In genomic region chr21:36917487-36918158, GRCh38 we compare ENCODE assay signal across 10 cellular contexts. TPM values are rescaled to one million over a fixed set of nuclear protein-coding genes. Genes with fewer than 3 reads are reported as not detected.
DNase-seq lines count a peak whose midpoint lies in the region; ATAC-seq, FAIRE-seq and TF ChIP-seq lines count a peak whose summit lies in the region.
"Had no signal": no experiment of that assay in that cellular context is flagged by ENCODE, and none has a peak within 500 bp of the region (broad histone marks: within the 10 kb centered on the region; RNA-seq: fewer than 3 reads in every experiment).

No MANE protein-coding gene starts in this region.

- DNase-seq in AG04449 (ENCODE audit: low read depth, low spot score) (no peak), HT-29 (ENCODE audit: low spot score) (peak; percentile 50), body of pancreas (peak; percentile 56 to 82 (median 66)), keratinocyte (ENCODE audit: low read depth, low spot score) (no peak), NCI-H748 treated with DMSO at 0.1 percent for 48 hours (lab: John Stamatoyannopoulos, UW) (no peak), germinal center (ENCODE audit: low spot score) (no peak), GM19240 (ENCODE audit: insufficient read length, low spot score) (no peak)

- H3K9me3 ChIP-seq in body of pancreas (no peaks in the 10 kb centered on the region), keratinocyte (ENCODE audit: control insufficient read depth, low read depth, low read length) (no peaks in the 10 kb centered on the region)

- no peak overlapping the region for H3K4me3 ChIP-seq in AG04449 (ENCODE audit: low read depth, low read length)
- H3K4me3 ChIP-seq in body of pancreas = no peak overlapping the region
- H3K4me3 ChIP-seq in keratinocyte (ENCODE audit: control insufficient read depth in 2 of 3, extremely low read depth in 1 of 3, insufficient read depth in 2 of 3, low read depth in 1 of 3, low read length in 3 of 3) = no peak overlapping the region
- H3K4me3 ChIP-seq: skin epidermis had no signal

- H2AFZ ChIP-seq in keratinocyte (ENCODE audit: control insufficient read depth, low read length) = peak overlapping the region; percentile 8

- no peaks in the 10 kb centered on the region for H4K20me1 ChIP-seq in keratinocyte (ENCODE audit: control insufficient read depth, extremely low read depth, insufficient read depth, low read length)

- peak overlapping the region; percentile 52 for H3K4me2 ChIP-seq in keratinocyte (ENCODE audit: control insufficient read depth, extremely low read depth, insufficient read depth, low read depth, low read length)

- POLR2A ChIA-PET in AG04449 (lab: Yijun Ruan, JAX) = no interaction called here

- TF ChIP-seq CTCF in AG04449 (IDR thresholded peaks at IDR 0.05; ENCODE audit: insufficient read depth, low read length, missing control alignments) (peak; percentile 82), body of pancreas (IDR thresholded peaks at IDR 0.05) (peak in 5 of 7 experiments; percentile 11 to 58 (median 50)), keratinocyte (optimal IDR thresholded peaks at IDR 0.05 in 1 of 3, IDR thresholded peaks at IDR 0.05 in 1 of 3, conservative IDR thresholded peaks at IDR 0.05 in 1 of 3; ENCODE audit: extremely low read depth in 1 of 3, insufficient read depth in 2 of 3, low read length in 3 of 3) (peak; percentile 68 to 86 (median 80))

- peak; percentile 76 for FAIRE-seq in keratinocyte (lab: Jason Lieb, UNC)
- FAIRE-seq: GM18507 had no signal

- H3K4me1 ChIP-seq in body of pancreas (peaks cover 46% of the 10 kb centered on the region), keratinocyte (ENCODE audit: control insufficient read depth, extremely low read depth, insufficient read depth, low read length) (peaks cover 9% of the 10 kb centered on the region)

- peak overlapping the region; percentile 9 for H3K9ac ChIP-seq in keratinocyte (ENCODE audit: control insufficient read depth, extremely low read depth, insufficient read depth, low read length)

- H3K27ac ChIP-seq in body of pancreas = peak overlapping the region; percentile 53 to 81 (median 73)
- H3K27ac ChIP-seq in keratinocyte (ENCODE audit: control insufficient read depth, insufficient read depth, low read length) = no peak overlapping the region
- H3K27ac ChIP-seq: skin epidermis had no signal

- H3K79me2 ChIP-seq in keratinocyte (ENCODE audit: control insufficient read depth, insufficient read depth, low read length) = no peaks in the 10 kb centered on the region

- ATAC-seq in body of pancreas (peak; percentile 81), HG03039 (IDR thresholded peaks at IDR 0.05; ENCODE audit: unreplicated experiment) (no peak)

- H3K27me3 ChIP-seq in body of pancreas (no peaks in the 10 kb centered on the region), keratinocyte (ENCODE audit: control insufficient read depth, extremely low read depth, insufficient read depth, low read length) (no peaks in the 10 kb centered on the region)

- no peaks in the 10 kb centered on the region for H3K9me1 ChIP-seq in keratinocyte (ENCODE audit: control insufficient read depth, extremely low read depth, insufficient read depth, low read length)

- TF ChIP-seq POLR2A in body of pancreas (IDR thresholded peaks at IDR 0.05) = peak in 2 of 3 donors; percentile 30

- intact Hi-C loops in body of pancreas (cut with DNase I) = no loop called here

- CTCF ChIA-PET in AG04449 (lab: Yijun Ruan, JAX) = interaction anchor here (0.8 to 5.6 kb wide), 39 partner anchors 8 to 498 kb away, joined by 3 to 28 read pairs (median 4); no protein-coding TSS in a partner anchor

- H3K36me3 ChIP-seq in body of pancreas (replicated peaks in 1 of 2; ENCODE audit: insufficient read depth in 1 of 2, low read depth in 2 of 2) (no peaks in the 10 kb centered on the region), keratinocyte (ENCODE audit: control insufficient read depth in 2 of 2, extremely low read depth in 1 of 2, insufficient read depth in 2 of 2, low read length in 2 of 2) (no peaks in the 10 kb centered on the region)

- 6 to 17% methylated on average over 8 of the region's 8 CpGs for WGBS in body of pancreas, 2 donors

- dilution Hi-C loops in keratinocyte (cut with MboI; ENCODE audit: extremely low pct_ligation_motif_present, low sequenced_read_pairs) = no loop called here

RNA-seq across cellular contexts. Expression of gene HLCS, which starts 48.8 kb away (rescaled TPM):
- 8.5 and 14.7 TPM in 2 replicates for total RNA-seq in HT-29 (2014; rRNA removed; shearing (Covaris generic))
- 10 to 100 TPM; 27.2 to 38.6 TPM for total RNA-seq in body of pancreas
- polyA plus RNA-seq in keratinocyte = 9.2 to 12.9 TPM (median 11.5 TPM) in 3 replicates
- polyA plus RNA-seq in keratinocyte (2011; ENCODE audit: low read depth) = 4.3 TPM
- 7.7 and 10.9 TPM in 2 replicates for polyA plus RNA-seq in keratinocyte (2011; cell fraction: cytosol; rRNA removed)
- 16.3 and 19.4 TPM in 2 replicates for polyA plus RNA-seq in keratinocyte (2011; cell fraction: nucleus; rRNA removed)
- 2.6 and 10.9 TPM in 2 replicates for polyA plus RNA-seq in keratinocyte (2012; ENCODE audit: low replicate concordance)
- 8.9 to 30.1 TPM (median 18.7 TPM) in 3 replicates for polyA minus RNA-seq in keratinocyte
- 6.3 TPM for polyA minus RNA-seq in keratinocyte (2011; cell fraction: cytosol; rRNA and poly(A)+ RNA removed)
- polyA minus RNA-seq in keratinocyte (2011; cell fraction: nucleus; rRNA and poly(A)+ RNA removed) = 20.0 and 32.8 TPM in 2 replicates

Comparison
In these comparisons a context has a peak if more than half of its experiments do, and no peak if none do; other contexts are left out.
1. DNase-seq: peak in HT-29 (single experiment) and body of pancreas (4 of 4); none in AG04449 (single experiment), keratinocyte (single experiment), NCI-H748 treated with DMSO at 0.1 percent for 48 hours (single experiment), germinal center (single experiment) and GM19240 (single experiment).
2. Peak in every context shown above with its lines, with median percentiles within 50 percentile points of each other: CTCF ChIP-seq.